In the genomic region with DNA sequence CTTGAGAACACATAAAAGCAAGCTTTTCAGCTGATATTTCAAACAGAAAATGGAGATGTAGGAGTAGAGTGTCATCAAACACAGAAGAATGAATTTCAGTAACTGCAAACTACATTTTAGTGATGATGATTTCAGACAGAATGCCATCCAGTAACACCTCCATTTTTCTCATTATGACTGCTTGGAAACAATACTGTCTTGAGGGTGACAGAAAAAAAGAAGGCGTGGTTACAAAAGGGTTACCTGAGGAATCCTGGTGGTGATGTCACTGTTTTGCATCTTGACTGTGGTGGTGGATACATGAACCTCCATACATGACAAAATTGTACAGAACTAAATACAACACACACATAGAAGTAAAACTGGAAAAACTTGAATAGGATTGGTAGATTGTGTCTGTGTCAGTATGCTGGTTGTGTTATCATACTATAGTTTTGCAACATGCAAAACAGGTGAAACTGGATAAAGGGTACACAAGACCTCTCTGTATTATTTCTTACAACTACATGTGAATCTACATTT, we compare ENCODE assay signal across 1 cellular context.
TF ChIP-seq lines count a peak whose summit lies in the region.

No MANE protein-coding gene starts in this region.

TF ChIP-seq in GM12878, 131 proteins besides CTCF, POLR2A, EP300 and RAD21:
- TF ChIP-seq, protein P1, sequence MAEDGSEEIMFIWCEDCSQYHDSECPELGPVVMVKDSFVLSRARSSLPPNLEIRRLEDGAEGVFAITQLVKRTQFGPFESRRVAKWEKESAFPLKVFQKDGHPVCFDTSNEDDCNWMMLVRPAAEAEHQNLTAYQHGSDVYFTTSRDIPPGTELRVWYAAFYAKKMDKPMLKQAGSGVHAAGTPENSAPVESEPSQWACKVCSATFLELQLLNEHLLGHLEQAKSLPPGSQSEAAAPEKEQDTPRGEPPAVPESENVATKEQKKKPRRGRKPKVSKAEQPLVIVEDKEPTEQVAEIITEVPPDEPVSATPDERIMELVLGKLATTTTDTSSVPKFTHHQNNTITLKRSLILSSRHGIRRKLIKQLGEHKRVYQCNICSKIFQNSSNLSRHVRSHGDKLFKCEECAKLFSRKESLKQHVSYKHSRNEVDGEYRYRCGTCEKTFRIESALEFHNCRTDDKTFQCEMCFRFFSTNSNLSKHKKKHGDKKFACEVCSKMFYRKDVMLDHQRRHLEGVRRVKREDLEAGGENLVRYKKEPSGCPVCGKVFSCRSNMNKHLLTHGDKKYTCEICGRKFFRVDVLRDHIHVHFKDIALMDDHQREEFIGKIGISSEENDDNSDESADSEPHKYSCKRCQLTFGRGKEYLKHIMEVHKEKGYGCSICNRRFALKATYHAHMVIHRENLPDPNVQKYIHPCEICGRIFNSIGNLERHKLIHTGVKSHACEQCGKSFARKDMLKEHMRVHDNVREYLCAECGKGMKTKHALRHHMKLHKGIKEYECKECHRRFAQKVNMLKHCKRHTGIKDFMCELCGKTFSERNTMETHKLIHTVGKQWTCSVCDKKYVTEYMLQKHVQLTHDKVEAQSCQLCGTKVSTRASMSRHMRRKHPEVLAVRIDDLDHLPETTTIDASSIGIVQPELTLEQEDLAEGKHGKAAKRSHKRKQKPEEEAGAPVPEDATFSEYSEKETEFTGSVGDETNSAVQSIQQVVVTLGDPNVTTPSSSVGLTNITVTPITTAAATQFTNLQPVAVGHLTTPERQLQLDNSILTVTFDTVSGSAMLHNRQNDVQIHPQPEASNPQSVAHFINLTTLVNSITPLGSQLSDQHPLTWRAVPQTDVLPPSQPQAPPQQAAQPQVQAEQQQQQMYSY (CRISPR knock-in tag; IDR thresholded peaks at IDR 0.05), result no peak
- no peak for TF ChIP-seq ESRRA (IDR thresholded peaks at IDR 0.05; ENCODE audit: low read length)
- TF ChIP-seq NR2C1 (IDR thresholded peaks at IDR 0.05), result no peak
